ENCODE assay signal across 15 cellular contexts in genomic region chr10:58672855-58673254, GRCh38.
"Had no signal": no experiment of that assay in that cellular context is flagged by ENCODE, and none has a peak within 500 bp of the region (broad histone marks: within the 10 kb centered on the region; RNA-seq: fewer than 3 reads in every experiment).

No MANE protein-coding gene starts in this region.

- H3K4me3 ChIP-seq: cardiac muscle cell, lung, psoas muscle, right lobe of liver, thoracic aorta had no signal

- H3K36me3 ChIP-seq: cardiac muscle cell, right lobe of liver, thoracic aorta had no signal

- H3K27me3 ChIP-seq: cardiac muscle cell, right lobe of liver had no signal

- H3K27ac ChIP-seq: cardiac muscle cell, psoas muscle, right lobe of liver, thoracic aorta had no signal

- ATAC-seq: activated naive CD8-positive, alpha-beta T cell treated with anti-CD3 and anti-CD28 coated beads, Interleukin-2, amount 50 U/mL, for 24 hours; esophagus mucosa; left colon; right lobe of liver had no signal

- DNase-seq: activated CD4-positive, alpha-beta T cell treated with anti-CD3 and anti-CD28 coated beads, Interleukin-2, amount 50 U/mL, for 4 hours; activated CD4-positive, CD25-positive, alpha-beta regulatory T cell treated with anti-CD3 and anti-CD28 coated beads, Interleukin-2, amount 50 U/mL, for 72 hours; activated naive CD4-positive, alpha-beta T cell treated with anti-CD3 and anti-CD28 coated beads for 36 hours; activated naive CD8-positive, alpha-beta T cell treated with anti-CD3 and anti-CD28 coated beads, Interleukin-2, amount 50 U/mL, for 24 hours; left colon; psoas muscle; right lobe of liver; stimulated activated CD4-positive, alpha-beta T cell treated with anti-CD3 and anti-CD28 coated beads, Interleukin-12 subunit alpha, Interleukin-12 subunit beta, amount 100 ng/mL, for 4 hours; stimulated activated CD4-positive, alpha-beta T cell treated with anti-CD3 and anti-CD28 coated beads, Interleukin-2, amount 100 ng/mL, for 24 hours; T-helper 1 cell; T1000 had no signal

- H3K4me1 ChIP-seq: right lobe of liver had no signal

- H3K9me3 ChIP-seq: psoas muscle, right lobe of liver, thoracic aorta had no signal
